ENCODE assay signal across 18 cellular contexts in the genomic region with DNA sequence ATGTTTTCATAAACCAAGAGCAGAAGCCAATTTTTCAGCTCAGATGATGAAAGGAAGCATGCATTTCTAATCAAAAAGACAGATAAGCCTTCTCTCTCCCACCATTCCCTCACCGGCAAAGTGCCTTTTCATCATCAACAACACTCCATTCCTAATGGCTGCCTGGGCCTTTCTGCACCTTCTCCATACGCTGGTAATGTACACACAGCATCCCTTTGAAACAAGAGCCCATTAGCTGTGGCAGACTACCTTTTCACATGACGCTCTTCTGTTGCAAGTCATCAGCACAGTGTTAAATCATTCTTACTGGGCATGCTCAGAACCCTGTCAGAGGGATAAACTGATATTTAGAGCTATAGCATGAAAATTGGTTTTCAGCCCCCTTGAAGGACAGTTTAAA.
"Had no signal": no experiment of that assay in that cellular context is flagged by ENCODE, and none has a peak within 500 bp of the region (broad histone marks: within the 10 kb centered on the region; RNA-seq: fewer than 3 reads in every experiment).

No MANE protein-coding gene starts in this region.

- DNase-seq: cortex of kidney; dorsolateral prefrontal cortex; effector CD8-positive, alpha-beta T cell; foreskin melanocyte; head of caudate nucleus; kidney; left cardiac atrium; left ventricle myocardium superior; mesendoderm; naive thymus-derived CD4-positive, alpha-beta T cell; posterior cingulate gyrus; spleen; stimulated activated CD4-positive, alpha-beta T cell treated with anti-CD3 and anti-CD28 coated beads, Interleukin-15, amount 100 ng/mL, for 24 hours; stimulated activated CD4-positive, alpha-beta T cell treated with anti-CD3 and anti-CD28 coated beads, Interleukin-1b, Interleukin-23, amount 100 ng/mL, for 48 hours; stimulated activated CD4-positive, alpha-beta T cell treated with anti-CD3 and anti-CD28 coated beads, Interleukin-4, amount 100 ng/mL, for 24 hours; transverse colon had no signal

- H3K4me1 ChIP-seq: spleen had no signal

- H3K27me3 ChIP-seq: hepatocyte, spleen, transverse colon had no signal

- H3K9me3 ChIP-seq: spleen, transverse colon had no signal

- H3K36me3 ChIP-seq: spleen, transverse colon had no signal

- H3K27ac ChIP-seq: dorsolateral prefrontal cortex, hepatocyte, spleen, transverse colon had no signal

- H3K4me3 ChIP-seq: dorsolateral prefrontal cortex, hepatocyte, lung, spleen, transverse colon had no signal
